In the genomic region with DNA sequence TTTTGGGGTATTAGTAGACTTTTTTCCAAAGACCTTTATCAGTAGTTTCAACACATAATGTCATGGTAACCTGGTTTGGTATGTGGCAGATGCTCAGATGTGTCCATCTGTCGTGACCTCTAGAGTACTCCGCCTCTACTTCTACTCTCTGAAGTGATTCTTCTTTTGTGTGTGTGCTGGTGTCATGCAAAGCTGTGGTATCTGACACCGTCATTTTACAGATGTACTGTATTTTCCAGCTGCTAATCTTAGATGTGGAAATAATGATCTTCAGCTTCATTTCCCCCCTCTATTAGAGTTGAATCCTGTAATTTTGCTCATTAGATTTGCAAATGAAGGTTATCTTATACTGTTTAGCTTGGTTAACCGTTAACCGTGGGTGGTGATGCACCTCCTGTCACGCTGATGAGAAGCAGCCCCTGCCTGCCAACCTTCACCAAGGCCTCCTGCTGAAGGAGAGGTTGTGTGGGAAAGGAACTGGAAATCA, we compare ENCODE assay signal across 10 cellular contexts.
A peak's percentile ranks its signal among the peaks of the same experiment; 100 is the strongest.
DNase-seq lines count a peak whose midpoint lies in the region; ATAC-seq and FAIRE-seq lines count a peak whose summit lies in the region.
"Had no signal": no experiment of that assay in that cellular context is flagged by ENCODE, and none has a peak within 500 bp of the region (broad histone marks: within the 10 kb centered on the region; RNA-seq: fewer than 3 reads in every experiment).

No MANE protein-coding gene starts in this region.

- peaks cover 4% of the 10 kb centered on the region for H3K9me3 ChIP-seq in mesodermal cell (ENCODE audit: control insufficient read depth, low read length)

- DNase-seq in HuH-7 (ENCODE audit: low spot score) (peak; percentile 25), NCI-H2227 treated with DMSO at 0.1 percent for 48 hours (lab: John Stamatoyannopoulos, UW) (no peak), hypothalamus (lab: John Stamatoyannopoulos, UW) (no peak), D341Med (ENCODE audit: low spot score) (no peak), frontal cortex (ENCODE audit: low spot score in 2 of 2) (no peak)
- DNase-seq: NK-92 treated with Interleukin-12 subunit alpha and Interleukin-12 subunit beta, amount 100 ng/mL, for 24 hours; occipital lobe had no signal

- WGBS in mesodermal cell (ENCODE audit: insufficient coverage in 2 of 2), 2 experiments: 20 to 54% methylated on average over 3 to 4 of the region's 6 CpGs

- ATAC-seq in GM18517 (IDR thresholded peaks at IDR 0.05; ENCODE audit: unreplicated experiment) (peak; percentile 82), GM21528 (IDR thresholded peaks at IDR 0.05; ENCODE audit: low FRiP score, unreplicated experiment) (peak; percentile 76)

- peak overlapping the region; percentile 23 for H3K27ac ChIP-seq in mesodermal cell (ENCODE audit: low read depth, low read length, severe bottlenecking)

- no peak for FAIRE-seq in frontal cortex (lab: Jason Lieb, UNC)

- no peak overlapping the region for H3K4me3 ChIP-seq in mesodermal cell (ENCODE audit: extremely low read depth, insufficient read depth, low read length, poor library complexity, severe bottlenecking)

- H3K36me3 ChIP-seq in mesodermal cell (ENCODE audit: control insufficient read depth, insufficient read depth, low read length): no peaks in the 10 kb centered on the region

- peaks cover 6% of the 10 kb centered on the region for H3K4me1 ChIP-seq in mesodermal cell (ENCODE audit: control insufficient read depth, insufficient read depth, low read length, poor library complexity, severe bottlenecking)
